Comparison of ENCODE assay signal across 30 cellular contexts in the genomic region with DNA sequence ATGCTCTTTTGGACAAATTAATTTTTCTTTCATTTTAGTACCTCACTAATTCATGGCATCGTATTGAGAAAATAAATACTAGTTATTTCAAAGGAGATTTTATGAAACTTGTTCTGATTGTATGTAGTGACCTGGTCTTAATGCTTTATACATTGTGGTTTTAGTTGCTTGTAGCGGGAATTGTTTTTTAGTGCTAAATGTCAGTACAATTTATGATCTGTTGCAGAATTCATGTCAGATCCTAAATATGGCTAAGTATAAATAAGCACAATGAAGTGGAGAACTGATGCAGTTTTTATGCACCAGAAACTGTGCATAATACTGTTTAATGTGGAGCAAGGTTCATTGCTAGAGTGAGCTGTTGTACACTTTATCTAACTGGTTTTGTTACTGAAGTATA.
"Had no signal": no experiment of that assay in that cellular context is flagged by ENCODE, and none has a peak within 500 bp of the region (broad histone marks: within the 10 kb centered on the region; RNA-seq: fewer than 3 reads in every experiment).

No MANE protein-coding gene starts in this region.

- H3K4me2 ChIP-seq: PC-9, SK-N-SH had no signal

- H3K36me3 ChIP-seq: breast epithelium, MG63 had no signal

- H3K4me1 ChIP-seq: breast epithelium had no signal

- DNase-seq: activated CD4-positive, alpha-beta memory T cell treated with anti-CD3 and anti-CD28 coated beads, Interleukin-2, amount 10 ng/mL, durations not matched to agents 7 days and 5 days; activated CD4-positive, alpha-beta T cell treated with anti-CD3 and anti-CD28 coated beads for 36 hours; activated CD4-positive, alpha-beta T cell treated with anti-CD3 and anti-CD28 coated beads, Interleukin-2, amount 50 U/mL, for 1 hour; activated CD4-positive, CD25-positive, alpha-beta regulatory T cell; activated CD8-positive, alpha-beta memory T cell treated with anti-CD3 and anti-CD28 coated beads, Interleukin-2, amount 50 U/mL, for 4 hours; activated gamma-delta T cell treated with Interleukin-2 at 50 U/mL for 16 hours; activated naive CD4-positive, alpha-beta T cell treated with anti-CD3 and anti-CD28 coated beads, Interleukin-2, amount 10 ng/mL, durations not matched to agents 7 days and 5 days; activated naive CD8-positive, alpha-beta T cell treated with anti-CD3 and anti-CD28 coated beads for 36 hours; activated T-cell treated with anti-CD3 and anti-CD28 coated beads, Interleukin-2, amount 50 U/mL, for 72 hours; aorta; caudate nucleus; MG63; MV-4-11; NCI-H1092 treated with DMSO at 0.1 percent for 48 hours; NCI-H1417 treated with DMSO at 0.1 percent for 48 hours; NCI-H1694; NCI-H2029; NCI-H2107; NCI-H2171 treated with DMSO at 0.1 percent for 48 hours; NCI-H226; NCI-H510A treated with DMSO at 0.1 percent for 48 hours; NCI-H69; NK-92 treated with Interleukin-12 subunit alpha and Interleukin-12 subunit beta, amount 100 ng/mL, for 24 hours; PC-9; SK-N-SH; T-helper 1 cell had no signal

- H3K27me3 ChIP-seq: breast epithelium, MG63 had no signal

- H3K27ac ChIP-seq: breast epithelium, coronary artery, PC-9, VCaP had no signal

- H3K9ac ChIP-seq: SK-N-SH had no signal

- ATAC-seq: activated CD4-positive, alpha-beta T cell treated with anti-CD3 and anti-CD28 coated beads for 36 hours; activated T-cell treated with anti-CD3 and anti-CD28 coated beads, Interleukin-2, amount 50 U/mL, for 72 hours; Right ventricle myocardium inferior had no signal

- H3K4me3 ChIP-seq: breast epithelium, coronary artery, MG63, PC-9 had no signal

- H3K9me3 ChIP-seq: breast epithelium, MG63, SK-N-SH had no signal

- H2AFZ ChIP-seq: PC-9 had no signal
